In the genomic region with DNA sequence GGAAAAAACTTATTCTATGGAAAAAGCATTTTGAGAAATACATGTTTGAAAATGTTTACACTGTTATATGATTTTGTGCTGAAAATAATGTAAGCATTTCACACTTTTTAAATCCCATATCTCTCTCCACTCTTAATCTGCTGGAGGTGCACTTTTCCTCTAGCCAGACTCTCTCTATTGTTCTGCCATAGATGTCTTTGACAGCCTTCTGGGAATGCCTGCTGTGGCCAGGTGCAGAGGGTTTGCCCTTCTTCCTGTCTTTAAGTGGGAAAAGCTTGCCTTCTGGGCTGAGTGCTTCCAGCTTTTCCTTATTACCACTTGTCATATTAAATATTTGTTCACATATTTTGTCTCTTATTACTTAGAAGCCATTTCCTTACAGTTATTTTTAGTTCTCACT, we compare ENCODE assay signal across 13 cellular contexts.
A peak's percentile ranks its signal among the peaks of the same experiment; 100 is the strongest.
DNase-seq lines count a peak whose midpoint lies in the region; TF ChIP-seq lines count a peak whose summit lies in the region.
"Had no signal": no experiment of that assay in that cellular context is flagged by ENCODE, and none has a peak within 500 bp of the region (broad histone marks: within the 10 kb centered on the region; RNA-seq: fewer than 3 reads in every experiment).

No MANE protein-coding gene starts in this region.

- no peak overlapping the region for H3K9ac ChIP-seq in H9 (ENCODE audit: extremely low read depth, insufficient read length, low read length)
- H3K9ac ChIP-seq: KMS-11 had no signal

- no peak overlapping the region for H3K56ac ChIP-seq in H9 (ENCODE audit: insufficient read length, low read depth, low read length)

- no peak overlapping the region for H3K18ac ChIP-seq in H9 (ENCODE audit: insufficient read length, low read depth, low read length)

- H4K20me1 ChIP-seq in H9 (ENCODE audit: control insufficient read depth, insufficient read depth, insufficient read length), result no peaks in the 10 kb centered on the region

- H4K5ac ChIP-seq in H9 (ENCODE audit: insufficient read length, low read depth, low read length), result no peak overlapping the region

- no peaks in the 10 kb centered on the region for H3K27me3 ChIP-seq in H9 (ENCODE audit: insufficient read depth, low read length)

- no peak overlapping the region for H3K27ac Mint-ChIP-seq in H9
- H3K27ac Mint-ChIP-seq: CD8-positive, alpha-beta T cell had no signal

- peak; percentile 34; the same call in 1 of the 3 replicates for TF ChIP-seq CTCF in H9 (conservative IDR thresholded peaks at IDR 0.05)

- H3K4ac ChIP-seq in H9 (ENCODE audit: low read depth, low read length), result no peak overlapping the region

- no peak overlapping the region for H3K27ac ChIP-seq in H9 (ENCODE audit: insufficient read length, low read depth, low read length)
- H3K27ac ChIP-seq: KMS-11 had no signal

- peaks cover 3 to 5% of the 10 kb centered on the region in 2 experiments; a peak in 4 of 5 replicates for H3K9me3 Mint-ChIP-seq in H9

- H3K4me3 Mint-ChIP-seq in H9, result no peak overlapping the region
- H3K4me3 Mint-ChIP-seq: CD8-positive, alpha-beta T cell had no signal

- peak; percentile 23 for DNase-seq in DMS53 treated with DMSO at 0.1 percent for 48 hours (lab: John Stamatoyannopoulos, UW; ENCODE audit: unreplicated experiment)
- peak; percentile 70 for DNase-seq in H9
- peak; percentile 84 for DNase-seq in NCI-H69 (lab: John Stamatoyannopoulos, UW)
- DNase-seq in iPS-NIHi11 (ENCODE audit: low spot score), result peak; percentile 39
- no peak for DNase-seq in SIG-M5 treated with dmso at 0.1 percent for 504 hours (lab: John Stamatoyannopoulos, UW; ENCODE audit: unreplicated experiment)
- DNase-seq in OCI-M1 (lab: John Stamatoyannopoulos, UW), result no peak
- DNase-seq in HuH-7 (ENCODE audit: low spot score), result no peak
- DNase-seq: CD8-positive, alpha-beta T cell; NCI-H1092; NK-92 treated with Interleukin-12 subunit alpha and Interleukin-12 subunit beta, amount 100 ng/mL, for 24 hours; PC-3; T-helper 9 cell had no signal

- no peaks in the 10 kb centered on the region for H3K79me1 ChIP-seq in H9 (ENCODE audit: insufficient read depth, low read depth, low read length, poor library complexity, severe bottlenecking)

- H2BK120ac ChIP-seq in H9 (ENCODE audit: low read depth, low read length, poor library complexity, severe bottlenecking), result no peak overlapping the region

- no peak overlapping the region for H3K23ac ChIP-seq in H9 (ENCODE audit: insufficient read length, low read depth, low read length)

- H3K9me3 ChIP-seq in H9 (ENCODE audit: control insufficient read depth, low read depth, low read length), result no peaks in the 10 kb centered on the region

- H4K8ac ChIP-seq in H9 (replicated peaks; ENCODE audit: insufficient read length, low read depth, low read length), result no peak overlapping the region

- peaks cover 18 to 23% of the 10 kb centered on the region in 2 experiments for H3K4me1 Mint-ChIP-seq in H9

- no peak overlapping the region for H3T11ph ChIP-seq in H9 (ENCODE audit: low read length)

- no peak overlapping the region for H2AK5ac ChIP-seq in H9 (ENCODE audit: insufficient read length, low read length)

- no peaks in the 10 kb centered on the region for H3K23me2 ChIP-seq in H9 (ENCODE audit: insufficient read length, low read depth, low read length, poor library complexity, severe bottlenecking)

- no peak overlapping the region for H2BK12ac ChIP-seq in H9 (ENCODE audit: insufficient read length, low read depth, low read length)

- no peak overlapping the region for H3K4me2 ChIP-seq in H9 (ENCODE audit: insufficient read depth, insufficient read length, low read length)
- H3K4me2 ChIP-seq: KMS-11 had no signal

- no peaks in the 10 kb centered on the region for H3K79me2 ChIP-seq in H9 (ENCODE audit: insufficient read depth, low read length)

- H3K4me1 ChIP-seq in H9 (ENCODE audit: insufficient read depth, low read length), result peaks cover 3% of the 10 kb centered on the region; the same call in 1 of the 2 replicates

- no peak overlapping the region for H2AFZ ChIP-seq in H9 (ENCODE audit: low read length)

- H2BK15ac ChIP-seq in H9 (ENCODE audit: low read depth, low read length), result no peak overlapping the region

- H2BK20ac ChIP-seq in H9 (ENCODE audit: low read depth, low read length, poor library complexity, severe bottlenecking), result no peak overlapping the region

- H2BK5ac ChIP-seq in H9 (ENCODE audit: insufficient read length, low read length), result no peak overlapping the region

- H3K14ac ChIP-seq in H9 (ENCODE audit: insufficient read depth, low read length), result no peak overlapping the region

- peaks cover 0 to 11% (median 2%) of the 10 kb centered on the region in 3 experiments; a peak in 4 of 7 replicates for H3K36me3 Mint-ChIP-seq in H9 (ENCODE audit: insufficient read depth in 1 of 3, low read depth in 3 of 3)
- H3K36me3 Mint-ChIP-seq: CD8-positive, alpha-beta T cell had no signal

- peaks cover 2% of the 10 kb centered on the region; the same call in 1 of the 2 replicates for H3K27me3 Mint-ChIP-seq in H9 (ENCODE audit: low read depth)

- H4K91ac ChIP-seq in H9 (ENCODE audit: insufficient read length, low read depth, low read length), result no peak overlapping the region

Comparison
In these comparisons a context has a peak if more than half of its experiments do, and no peak if none do; other contexts are left out.
1. DNase-seq: peak in DMS53 treated with DMSO at 0.1 percent for 48 hours (single experiment), H9 (single experiment), NCI-H69 (single experiment) and iPS-NIHi11 (single experiment); none in SIG-M5 treated with dmso at 0.1 percent for 504 hours (single experiment), OCI-M1 (single experiment) and HuH-7 (single experiment).